Comparison of ENCODE assay signal across 17 cellular contexts in genomic region chr22:21904250-21904789, GRCh38. TPM values are rescaled to one million over a fixed set of nuclear protein-coding genes. Genes with fewer than 3 reads are reported as not detected.
A peak's percentile ranks its signal among the peaks of the same experiment; 100 is the strongest.
DNase-seq lines count a peak whose midpoint lies in the region; ATAC-seq and TF ChIP-seq lines count a peak whose summit lies in the region.
"Had no signal": no experiment of that assay in that cellular context is flagged by ENCODE, and none has a peak within 500 bp of the region (broad histone marks: within the 10 kb centered on the region; RNA-seq: fewer than 3 reads in every experiment).

No MANE protein-coding gene starts in this region.

- H3K9ac ChIP-seq in trophoblast cell (ENCODE audit: low read length) = no peak overlapping the region
- H3K9ac ChIP-seq: BLaER1 treated with 17β-estradiol and CSF1 and Interleukin-3, amounts not matched to agents 10 nM and 100 nM had no signal

- no peak overlapping the region for H3K14ac ChIP-seq in trophoblast cell (ENCODE audit: low read length)

- no peaks in the 10 kb centered on the region for H3K36me3 ChIP-seq in HEK293 (ENCODE audit: control insufficient read depth in 2 of 2, insufficient read depth in 1 of 2, low read length in 2 of 2)
- no peaks in the 10 kb centered on the region for H3K36me3 ChIP-seq in trophoblast cell (ENCODE audit: control insufficient read depth in 1 of 2, insufficient read depth in 2 of 2, low read length in 2 of 2)
- H3K36me3 ChIP-seq: BLaER1 treated with 17β-estradiol and CSF1 and Interleukin-3, amounts not matched to agents 10 nM and 100 nM; HAP-1 had no signal

- CTCF ChIA-PET in HEK293 (lab: Yijun Ruan, JAX) = interaction anchor here (1.3 kb wide), 1 partner anchor 13 kb away, joined by 3 read pairs; no protein-coding TSS in a partner anchor

- no peak overlapping the region for H3K27ac Mint-ChIP-seq in chondrocyte (ENCODE audit: unreplicated experiment)
- H3K27ac Mint-ChIP-seq: CD4-positive, alpha-beta T cell; GM23338 had no signal

- H2BK120ac ChIP-seq in trophoblast cell (ENCODE audit: insufficient read depth, low read length, poor library complexity) = no peak overlapping the region

- no peak overlapping the region for H4K8ac ChIP-seq in trophoblast cell (ENCODE audit: low read depth, low read length)

- H2AFZ ChIP-seq in trophoblast cell (ENCODE audit: insufficient read depth, low read length, poor library complexity) = no peak overlapping the region
- H2AFZ ChIP-seq: GM23338 had no signal

- no peak for TF ChIP-seq CTCF in HEK293 (tag by site-specific recombination; IDR thresholded peaks at IDR 0.05)
- no peak for TF ChIP-seq CTCF in chondrocyte (IDR thresholded peaks at IDR 0.05)

- H3K27ac ChIP-seq in HEK293 (ENCODE audit: extremely low read depth, low read depth, low read length) (no peak overlapping the region), trophoblast cell (ENCODE audit: low read depth, low read length) (no peak overlapping the region)
- H3K27ac ChIP-seq: 22Rv1; BLaER1 treated with 17β-estradiol and CSF1 and Interleukin-3, amounts not matched to agents 10 nM and 100 nM had no signal

- H4K12ac ChIP-seq in trophoblast cell (ENCODE audit: low read depth, low read length) = no peak overlapping the region

- H3K9me3 ChIP-seq in HEK293 (ENCODE audit: control insufficient read depth, insufficient read depth, low read depth, low read length) (no peaks in the 10 kb centered on the region), trophoblast cell (ENCODE audit: insufficient read depth, low read depth, low read length) (no peaks in the 10 kb centered on the region)
- H3K9me3 ChIP-seq: BLaER1 treated with 17β-estradiol and CSF1 and Interleukin-3, amounts not matched to agents 10 nM and 100 nM; HAP-1 had no signal

- no peak overlapping the region for H3K18ac ChIP-seq in trophoblast cell (ENCODE audit: low read length)

- no peak overlapping the region for H3K4me3 Mint-ChIP-seq in chondrocyte (ENCODE audit: unreplicated experiment)
- H3K4me3 Mint-ChIP-seq: CD4-positive, alpha-beta T cell; GM23338 had no signal

- no peaks in the 10 kb centered on the region for H3K79me2 ChIP-seq in trophoblast cell (ENCODE audit: control insufficient read depth, insufficient read depth, low read length, poor library complexity)

- no peaks in the 10 kb centered on the region for H3K27me3 Mint-ChIP-seq in chondrocyte (ENCODE audit: low read depth)
- H3K27me3 Mint-ChIP-seq: CD4-positive, alpha-beta T cell had no signal

- H3K4ac ChIP-seq in trophoblast cell (ENCODE audit: low read depth, low read length) = no peak overlapping the region

- H3K79me1 ChIP-seq in trophoblast cell (ENCODE audit: low read length) = no peaks in the 10 kb centered on the region

- H3K36me3 Mint-ChIP-seq in chondrocyte (ENCODE audit: low read depth) = no peaks in the 10 kb centered on the region

- ATAC-seq in GM18858 (IDR thresholded peaks at IDR 0.05; ENCODE audit: unreplicated experiment) = no peak
- ATAC-seq in GM19463 (IDR thresholded peaks at IDR 0.05; ENCODE audit: unreplicated experiment) = no peak
- ATAC-seq in GM21447 (IDR thresholded peaks at IDR 0.05; ENCODE audit: unreplicated experiment) = no peak
- ATAC-seq: GM23338 had no signal

- H3K4me1 Mint-ChIP-seq in chondrocyte (ENCODE audit: low read depth) = no peaks in the 10 kb centered on the region
- H3K4me1 Mint-ChIP-seq: GM23338 had no signal

- H3K4me2 ChIP-seq in trophoblast cell (ENCODE audit: low read length) = no peak overlapping the region
- H3K4me2 ChIP-seq: BLaER1 treated with 17β-estradiol and CSF1 and Interleukin-3, amounts not matched to agents 10 nM and 100 nM; GM23338 had no signal

- no peaks in the 10 kb centered on the region for H3K9me3 Mint-ChIP-seq in chondrocyte (ENCODE audit: low read depth)
- H3K9me3 Mint-ChIP-seq: CD4-positive, alpha-beta T cell; GM23338 had no signal

- no peak overlapping the region for H2BK12ac ChIP-seq in trophoblast cell (ENCODE audit: low read length)

- H3K4me1 ChIP-seq in HEK293 (ENCODE audit: control insufficient read depth, insufficient read depth, low read length) (no peaks in the 10 kb centered on the region), trophoblast cell (ENCODE audit: control insufficient read depth in 1 of 2, insufficient read depth in 2 of 2, low read length in 2 of 2) (no peaks in the 10 kb centered on the region)
- H3K4me1 ChIP-seq: BLaER1 treated with 17β-estradiol and CSF1 and Interleukin-3, amounts not matched to agents 10 nM and 100 nM; HAP-1 had no signal

- no peak overlapping the region for H3K23ac ChIP-seq in trophoblast cell (ENCODE audit: low read length)

- no peak overlapping the region for H2AK5ac ChIP-seq in trophoblast cell (ENCODE audit: low read length)

- no peak overlapping the region for H3K4me3 ChIP-seq in HEK293 (ENCODE audit: low read depth, low read length)
- peak overlapping the region; percentile 15 for H3K4me3 ChIP-seq in trophoblast cell (ENCODE audit: low read depth, low read length)
- H3K4me3 ChIP-seq: BLaER1 treated with 17β-estradiol and CSF1 and Interleukin-3, amounts not matched to agents 10 nM and 100 nM; GM23338; HAP-1 had no signal

- H2BK5ac ChIP-seq in trophoblast cell (ENCODE audit: low read depth, low read length, poor library complexity) = no peak overlapping the region

- H4K91ac ChIP-seq in trophoblast cell (ENCODE audit: low read depth, low read length) = no peak overlapping the region

- H3K27me3 ChIP-seq in trophoblast cell (ENCODE audit: insufficient read depth, low read length) = no peaks in the 10 kb centered on the region
- H3K27me3 ChIP-seq: BLaER1 treated with 17β-estradiol and CSF1 and Interleukin-3, amounts not matched to agents 10 nM and 100 nM had no signal

- no CpG with 5 or more reads among the region's 4 CpGs for WGBS in trophoblast cell (ENCODE audit: extremely low coverage, insufficient coverage, insufficient read length)

- POLR2A ChIA-PET in HEK293 (lab: Yijun Ruan, JAX) = no interaction called here

- DNase-seq in D341Med (ENCODE audit: low spot score) (peak; percentile 19), chondrocyte (ENCODE audit: low spot score) (peak; percentile 32), trophoblast cell (no peak)
- DNase-seq in activated CD8-positive, alpha-beta memory T cell treated with anti-CD3 and anti-CD28 coated beads for 24 hours = no peak
- DNase-seq: AML-193; Calu3; CD4-positive, alpha-beta T cell; DMS79; KBM-7 had no signal

TF ChIP-seq in HEK293, 187 proteins besides CTCF, POLR2A, EP300 and RAD21:
- TF ChIP-seq ZIC2 (tag by site-specific recombination; IDR thresholded peaks at IDR 0.05) (peak; percentile 36), ZBTB48 (tag by site-specific recombination; IDR thresholded peaks at IDR 0.05) (no peak)

RNA-seq across cellular contexts. Expression of gene MAPK1, which starts 36.9 kb away (rescaled TPM):
- total RNA-seq in chondrocyte = 139 to 157 TPM (median 156 TPM) in 3 replicates
- polyA plus RNA-seq in trophoblast cell (2013) = 42.9 and 43.3 TPM in 2 replicates

RNA-seq across cellular contexts. Expression of gene PPM1F, which starts 48.3 kb away (rescaled TPM):
- 26.2 to 32.3 TPM (median 28.1 TPM) in 3 replicates for total RNA-seq in chondrocyte
- 10.9 TPM in 2 replicates for polyA plus RNA-seq in trophoblast cell (2013)

Comparison
In these comparisons a context has a peak if more than half of its experiments do, and no peak if none do; other contexts are left out.
1. DNase-seq: peak in D341Med (single experiment) and chondrocyte (single experiment); none in trophoblast cell (0 of 2) and activated CD8-positive, alpha-beta memory T cell treated with anti-CD3 and anti-CD28 coated beads for 24 hours (single experiment).